ENCODE assay signal across 8 cellular contexts in the genomic region with DNA sequence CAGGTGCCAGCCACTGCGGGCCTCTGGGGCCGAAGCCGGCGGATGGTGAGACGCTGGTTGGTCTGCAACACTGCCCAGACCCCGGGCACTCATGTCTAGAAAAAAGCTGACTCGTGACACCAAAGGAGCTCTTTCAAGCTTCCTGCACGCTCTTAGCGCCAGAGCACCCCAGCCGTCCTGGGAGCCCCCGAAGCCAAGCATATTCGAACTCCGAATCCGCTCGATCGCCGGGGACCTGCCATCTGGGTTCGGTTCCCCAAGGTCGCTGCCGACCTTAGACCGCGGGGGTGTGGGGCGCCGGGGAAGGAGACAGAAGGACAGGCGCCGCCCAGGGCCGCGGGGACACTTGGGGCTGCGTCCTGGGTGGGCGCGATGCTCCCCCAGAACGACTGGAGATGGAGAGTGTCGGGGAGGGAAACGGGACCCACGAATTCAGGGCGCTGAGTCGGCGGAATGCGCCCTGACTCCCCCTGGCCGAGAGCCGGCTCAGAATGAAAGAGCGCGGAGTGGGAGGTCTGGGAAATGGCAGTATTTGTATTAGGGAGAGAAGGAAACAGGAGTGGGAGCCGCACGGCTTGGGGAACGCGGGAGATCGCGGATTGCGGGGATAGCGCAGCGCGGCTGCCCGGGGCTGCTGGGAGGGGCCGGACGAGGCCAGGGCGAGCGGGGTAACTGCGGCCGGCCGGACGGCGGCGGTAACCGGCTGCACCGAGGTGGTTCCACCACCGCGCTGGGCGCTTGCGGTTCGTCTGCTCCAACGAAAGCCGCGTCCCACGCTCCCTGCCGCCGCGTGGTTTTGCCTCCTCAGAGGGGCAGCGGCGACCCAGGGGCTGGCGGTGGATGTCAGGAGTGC. TPM values are rescaled to one million over a fixed set of nuclear protein-coding genes. Genes with fewer than 3 reads are reported as not detected.
A peak's percentile ranks its signal among the peaks of the same experiment; 100 is the strongest.
DNase-seq lines count a peak whose midpoint lies in the region; ATAC-seq, FAIRE-seq and TF ChIP-seq lines count a peak whose summit lies in the region.

No MANE protein-coding gene starts in this region.

- no peaks in the 10 kb centered on the region for H3K9me3 Mint-ChIP-seq in IgD-negative memory B cell
- H3K9me3 Mint-ChIP-seq in immature natural killer cell, result no peaks in the 10 kb centered on the region

- H3K4me3 Mint-ChIP-seq in IgD-negative memory B cell (peak overlapping the region; percentile 79 to 96 (median 88)), immature natural killer cell (peak overlapping the region; percentile 77 to 93 (median 88))

- H3K4me1 Mint-ChIP-seq in IgD-negative memory B cell (peaks cover 0 to 4% (median 2%) of the 10 kb centered on the region in 3 donors), immature natural killer cell (peaks cover 5 to 6% of the 10 kb centered on the region in 2 donors)

- no peak overlapping the region for H3K27ac Mint-ChIP-seq in IgD-negative memory B cell
- peak overlapping the region in 1 of 6 donors; percentile 34 for H3K27ac Mint-ChIP-seq in immature natural killer cell

- POLR2A ChIA-PET in A549 (lab: Yijun Ruan, JAX), result interaction anchor here (1.8 kb wide), 1 partner anchor 20 kb away, joined by 5 read pairs; a partner anchor contains a TSS

- H3K4me2 ChIP-seq in A549, result peak overlapping the region; percentile 71

- TF ChIP-seq EP300 in A549 (IDR thresholded peaks at IDR 0.05), result no peak

- no peak for TF ChIP-seq CTCF in A549 (IDR thresholded peaks at IDR 0.05)
- no peak for TF ChIP-seq CTCF in breast epithelium (IDR thresholded peaks at IDR 0.05)

- FAIRE-seq in A549 (lab: Jason Lieb, UNC), result no peak

- ATAC-seq in A549, result peak; percentile 90 to 93
- peak; percentile 61 for ATAC-seq in GM18511 (IDR thresholded peaks at IDR 0.05; ENCODE audit: unreplicated experiment)

- H3K9me3 ChIP-seq in A549, result no peaks in the 10 kb centered on the region
- H3K9me3 ChIP-seq in breast epithelium, result no peaks in the 10 kb centered on the region

- no peaks in the 10 kb centered on the region for H3K36me3 ChIP-seq in breast epithelium

- TF ChIP-seq RAD21 in A549 (conservative IDR thresholded peaks at IDR 0.05 in 1 of 2, IDR thresholded peaks at IDR 0.05 in 1 of 2), result no peak; a peak in 1 of 5 replicates

- H3K36me3 Mint-ChIP-seq in IgD-negative memory B cell (no peaks in the 10 kb centered on the region), immature natural killer cell (no peaks in the 10 kb centered on the region)

- DNase-seq in A549 (ENCODE audit: low read depth in 1 of 2, low spot score in 1 of 2), result peak; percentile 29 to 48
- DNase-seq in breast epithelium (ENCODE audit: low spot score in 2 of 2), result no peak
- peak in 2 of 3 donors; percentile 21 to 26 for DNase-seq in immature natural killer cell
- peak; percentile 37 for DNase-seq in stimulated activated CD8-positive, alpha-beta memory T cell treated with anti-CD3 and anti-CD28 coated beads, Interleukin-4, amount 100 ng/mL, for 48 hours
- DNase-seq in GF-D8 (lab: John Stamatoyannopoulos, UW), result no peak
- no peak for DNase-seq in NCI-H1417 treated with DMSO at 0.1 percent for 48 hours (lab: John Stamatoyannopoulos, UW)

- CTCF ChIA-PET in A549 (lab: Yijun Ruan, JAX), result interaction anchor here (1.0 kb wide), 1 partner anchor 20 kb away, joined by 3 read pairs; no protein-coding TSS in a partner anchor

- H3K4me3 ChIP-seq in A549 (peak overlapping the region; percentile 67), breast epithelium (peak overlapping the region; percentile 63 to 86 (median 63))

- intact Hi-C loops in breast epithelium (cut with DNase I; ENCODE audit: low total_unique reads), result no loop called here

- H3K27me3 Mint-ChIP-seq in IgD-negative memory B cell, result peaks cover 37% of the 10 kb centered on the region
- peaks cover 9 to 16% (median 10%) of the 10 kb centered on the region in 3 donors for H3K27me3 Mint-ChIP-seq in immature natural killer cell (ENCODE audit: low read depth in 3 of 3)

- TF ChIP-seq POLR2A in A549 (IDR thresholded peaks at IDR 0.05; ENCODE audit: low read length) (no peak; the same call in 1 of the 2 replicates), breast epithelium (IDR thresholded peaks at IDR 0.05) (no peak)

- H3K4me1 ChIP-seq in A549 (peaks cover 22% of the 10 kb centered on the region; the same call in 2 of the 3 replicates), breast epithelium (peaks cover 0 to 5% of the 10 kb centered on the region in 2 donors)

- H3K27ac ChIP-seq in A549 (peak overlapping the region; percentile 73 to 91), breast epithelium (peak overlapping the region; percentile 42 to 59)

- no peaks in the 10 kb centered on the region for H3K27me3 ChIP-seq in breast epithelium

- 4% methylated on average over 62 of the region's 81 CpGs for WGBS in A549 (ENCODE audit: missing lambda C conversion rate)

TF ChIP-seq in A549, 52 proteins besides CTCF, POLR2A, EP300 and RAD21:
- TF ChIP-seq MAFK (IDR thresholded peaks at IDR 0.05; ENCODE audit: partially characterized antibody) (peak; percentile 84), ZC3H11A (IDR thresholded peaks at IDR 0.05) (no peak), SMC3 (IDR thresholded peaks at IDR 0.05) (0 out of 3 replicates have a peak, but pooled peaks have one; percentile 7), HOXA7 (CRISPR knock-in tag; IDR thresholded peaks at IDR 0.05) (no peak), POLR2AphosphoS2 (conservative IDR thresholded peaks at IDR 0.05; ENCODE audit: low read length) (no peak), CHD2 (IDR thresholded peaks at IDR 0.05; ENCODE audit: low read length, partially characterized antibody) (no peak)
TF ChIP-seq in A549: peak in this region for 2.

RNA-seq across cellular contexts. Expression of a gene that starts 20.1 kb away (rescaled TPM):
- polyA plus RNA-seq in A549 (2011; rRNA removed) (104 and 119 TPM in 2 replicates), A549 (2017; fragmentation: RNase III; extraction: RNeasy Plus Mini Kit Qiagen cat#74134 plus additional on column Dnase treatment) (47.5 to 50.4 TPM (median 48.7 TPM) in 3 replicates), IgD-negative memory B cell (39.3 TPM), immature natural killer cell (10 to 100 TPM; 23.3 to 54.5 (median 52.5) TPM)
- 26.3 and 32.0 TPM in 2 replicates for polyA plus RNA-seq in A549 (2012; cell fraction: cytosol; rRNA removed)
- polyA plus RNA-seq in A549 (2012; cell fraction: nucleus; rRNA removed), result 68.6 and 128 TPM in 2 replicates
- polyA minus RNA-seq in A549 (2011; rRNA and poly(A)+ RNA removed), result 263 and 267 TPM in 2 replicates
- 100 to 1,000 TPM in 2 of 3 donors, 10 to 100 TPM in 1; 90.8 to 123 (median 121) TPM for total RNA-seq in breast epithelium

RNA-seq across cellular contexts. Expression of a gene that starts 25.7 kb away (rescaled TPM):
- polyA plus RNA-seq in A549 (2011; rRNA removed) (23.5 and 23.6 TPM in 2 replicates), A549 (2017; fragmentation: RNase III; extraction: RNeasy Plus Mini Kit Qiagen cat#74134 plus additional on column Dnase treatment) (32.6 to 35.7 TPM (median 33.8 TPM) in 3 replicates), IgD-negative memory B cell (not detected), immature natural killer cell (under 1 TPM in 2 of 3 donors, not detected in 1; 0.35 to 0.84 TPM)
- polyA plus RNA-seq in A549 (2012; cell fraction: cytosol; rRNA removed), result 24.9 and 33.1 TPM in 2 replicates
- polyA plus RNA-seq in A549 (2012; cell fraction: nucleus; rRNA removed), result 21.0 and 22.2 TPM in 2 replicates
- polyA minus RNA-seq in A549 (2011; rRNA and poly(A)+ RNA removed), result 20.4 and 21.6 TPM in 2 replicates
- total RNA-seq in breast epithelium, result 1 to 10 TPM; 8.2 to 9.4 (median 9.2) TPM

Comparison
In these comparisons a context has a peak if more than half of its experiments do, and no peak if none do; other contexts are left out.
1. DNase-seq: peak in A549 (2 of 2), immature natural killer cell (2 of 3) and stimulated activated CD8-positive, alpha-beta memory T cell treated with anti-CD3 and anti-CD28 coated beads, Interleukin-4, amount 100 ng/mL, for 48 hours (single experiment); none in breast epithelium (0 of 2), GF-D8 (single experiment) and NCI-H1417 treated with DMSO at 0.1 percent for 48 hours (single experiment).
2. RNA of a gene that starts 25.7 kb away (polyA plus RNA-seq): 21.0 to 35.7 TPM in A549; 0.35 to 0.84 TPM in immature natural killer cell and not detected in IgD-negative memory B cell (single experiment); every median in the first group is over 10 times any median in the second.